In genomic region chr10:12814166-12814565, GRCh38 we compare ENCODE assay signal across 19 cellular contexts.
DNase-seq lines count a peak whose midpoint lies in the region; ATAC-seq and TF ChIP-seq lines count a peak whose summit lies in the region.
"Had no signal": no experiment of that assay in that cellular context is flagged by ENCODE, and none has a peak within 500 bp of the region (broad histone marks: within the 10 kb centered on the region; RNA-seq: fewer than 3 reads in every experiment).

No MANE protein-coding gene starts in this region.

- no peaks in the 10 kb centered on the region for H3K27me3 ChIP-seq in spleen (replicated peaks in 1 of 7)
- H3K27me3 ChIP-seq in effector memory CD4-positive, alpha-beta T cell (replicated peaks; ENCODE audit: control insufficient read depth, insufficient read depth, low read length, poor library complexity, severe bottlenecking), result no peaks in the 10 kb centered on the region
- H3K27me3 ChIP-seq: BLaER1 had no signal

- no peaks in the 10 kb centered on the region for H3K9me3 Mint-ChIP-seq in T-helper 2 cell treated with Interferon-gamma antibody and Interleukin-4, amounts not matched to agents 5 μg/mL and 100 μg/mL, for 36 hours
- peaks cover 4% of the 10 kb centered on the region for H3K9me3 Mint-ChIP-seq in memory B cell
- H3K9me3 Mint-ChIP-seq: GM23338 had no signal

- H3K27me3 Mint-ChIP-seq in T-helper 2 cell treated with Interferon-gamma antibody and Interleukin-4, amounts not matched to agents 5 μg/mL and 100 μg/mL, for 36 hours (ENCODE audit: low read depth), result no peaks in the 10 kb centered on the region
- no peaks in the 10 kb centered on the region for H3K27me3 Mint-ChIP-seq in memory B cell
- H3K27me3 Mint-ChIP-seq: B cell; CD4-positive, CD25-positive, alpha-beta regulatory T cell had no signal

- 93 to 99% (median 97%) methylated on average over 9 of the region's 9 CpGs for WGBS in spleen, 5 donors

- H3K36me3 ChIP-seq in spleen, result peaks cover 0 to 60% (median 29%) of the 10 kb centered on the region in 6 donors
- peaks cover 33% of the 10 kb centered on the region for H3K36me3 ChIP-seq in effector memory CD4-positive, alpha-beta T cell (ENCODE audit: control insufficient read depth, insufficient read depth, low read length)

- no peaks in the 10 kb centered on the region for H3K4me1 Mint-ChIP-seq in T-helper 2 cell treated with Interferon-gamma antibody and Interleukin-4, amounts not matched to agents 5 μg/mL and 100 μg/mL, for 36 hours (ENCODE audit: low read depth)
- no peaks in the 10 kb centered on the region for H3K4me1 Mint-ChIP-seq in memory B cell
- H3K4me1 Mint-ChIP-seq: B cell; CD4-positive, CD25-positive, alpha-beta regulatory T cell had no signal

- TF ChIP-seq POLR2A in spleen (IDR thresholded peaks at IDR 0.05), result no peak

- H3K27ac Mint-ChIP-seq in T-helper 2 cell treated with Interferon-gamma antibody and Interleukin-4, amounts not matched to agents 5 μg/mL and 100 μg/mL, for 36 hours, result peak overlapping the region; percentile 49
- peak overlapping the region; percentile 55 for H3K27ac Mint-ChIP-seq in memory B cell
- H3K27ac Mint-ChIP-seq: B cell; CD4-positive, CD25-positive, alpha-beta regulatory T cell; CD8-positive, alpha-beta T cell; GM23338 had no signal

- no peak overlapping the region for H3K4me3 ChIP-seq in spleen
- H3K4me3 ChIP-seq in effector memory CD4-positive, alpha-beta T cell (ENCODE audit: insufficient read depth, low read depth, low read length, poor library complexity, severe bottlenecking), result no peak overlapping the region
- H3K4me3 ChIP-seq: BLaER1, GM23338 had no signal

- peaks cover 3% of the 10 kb centered on the region for H3K36me3 Mint-ChIP-seq in T-helper 2 cell treated with Interferon-gamma antibody and Interleukin-4, amounts not matched to agents 5 μg/mL and 100 μg/mL, for 36 hours (ENCODE audit: low read depth)
- peaks cover 55% of the 10 kb centered on the region for H3K36me3 Mint-ChIP-seq in memory B cell

- no peaks in the 10 kb centered on the region for H3K4me1 ChIP-seq in spleen
- H3K4me1 ChIP-seq in effector memory CD4-positive, alpha-beta T cell (ENCODE audit: control insufficient read depth, insufficient read depth, low read length, poor library complexity, severe bottlenecking), result no peaks in the 10 kb centered on the region

- no peak for TF ChIP-seq CTCF in spleen (IDR thresholded peaks at IDR 0.05 in 8 of 11, conservative IDR thresholded peaks at IDR 0.05 in 3 of 11)

- no peak overlapping the region for H3K4me3 Mint-ChIP-seq in T-helper 2 cell treated with Interferon-gamma antibody and Interleukin-4, amounts not matched to agents 5 μg/mL and 100 μg/mL, for 36 hours
- no peak overlapping the region for H3K4me3 Mint-ChIP-seq in memory B cell
- H3K4me3 Mint-ChIP-seq: B cell; CD4-positive, CD25-positive, alpha-beta regulatory T cell; CD8-positive, alpha-beta T cell; GM23338; H9 had no signal

- ATAC-seq in memory B cell (ENCODE audit: low read depth), result no peak
- ATAC-seq: CD8-positive, alpha-beta T cell; GM23338; HCT116 had no signal

- no peak for DNase-seq in T-helper 2 cell treated with Interferon-gamma antibody and Interleukin-4, amounts not matched to agents 5 μg/mL and 100 μg/mL, for 36 hours (ENCODE audit: low spot score)
- DNase-seq in T-helper 2 cell, result no peak
- DNase-seq in memory B cell (ENCODE audit: low spot score in 2 of 2), result no peak
- peak; percentile 38 for DNase-seq in spleen
- DNase-seq in effector memory CD4-positive, alpha-beta T cell, result no peak
- DNase-seq in NCI-H510A (lab: John Stamatoyannopoulos, UW), result no peak
- DNase-seq in T1000 (lab: John Stamatoyannopoulos, UW), result no peak
- DNase-seq: CD4-positive, CD25-positive, alpha-beta regulatory T cell; CD8-positive, alpha-beta T cell; DMS 273 treated with DMSO at 0.1 percent for 48 hours; DMS79; GF-D8; H9 had no signal

- peaks cover 0 to 13% (median 10%) of the 10 kb centered on the region in 8 donors for H3K9me3 ChIP-seq in spleen
- H3K9me3 ChIP-seq in effector memory CD4-positive, alpha-beta T cell (ENCODE audit: control insufficient read depth, low read length), result no peaks in the 10 kb centered on the region

- intact Hi-C loops in spleen (cut with DNase I; ENCODE audit: low total_unique reads), result no loop called here

- H3K27ac ChIP-seq in spleen, result no peak overlapping the region
- no peak overlapping the region for H3K27ac ChIP-seq in effector memory CD4-positive, alpha-beta T cell (ENCODE audit: insufficient read depth, low read length, poor library complexity, severe bottlenecking)
- H3K27ac ChIP-seq: 22Rv1, BLaER1, C4-2B had no signal
